8 cellular contexts compared by ENCODE assay signal in the genomic region with DNA sequence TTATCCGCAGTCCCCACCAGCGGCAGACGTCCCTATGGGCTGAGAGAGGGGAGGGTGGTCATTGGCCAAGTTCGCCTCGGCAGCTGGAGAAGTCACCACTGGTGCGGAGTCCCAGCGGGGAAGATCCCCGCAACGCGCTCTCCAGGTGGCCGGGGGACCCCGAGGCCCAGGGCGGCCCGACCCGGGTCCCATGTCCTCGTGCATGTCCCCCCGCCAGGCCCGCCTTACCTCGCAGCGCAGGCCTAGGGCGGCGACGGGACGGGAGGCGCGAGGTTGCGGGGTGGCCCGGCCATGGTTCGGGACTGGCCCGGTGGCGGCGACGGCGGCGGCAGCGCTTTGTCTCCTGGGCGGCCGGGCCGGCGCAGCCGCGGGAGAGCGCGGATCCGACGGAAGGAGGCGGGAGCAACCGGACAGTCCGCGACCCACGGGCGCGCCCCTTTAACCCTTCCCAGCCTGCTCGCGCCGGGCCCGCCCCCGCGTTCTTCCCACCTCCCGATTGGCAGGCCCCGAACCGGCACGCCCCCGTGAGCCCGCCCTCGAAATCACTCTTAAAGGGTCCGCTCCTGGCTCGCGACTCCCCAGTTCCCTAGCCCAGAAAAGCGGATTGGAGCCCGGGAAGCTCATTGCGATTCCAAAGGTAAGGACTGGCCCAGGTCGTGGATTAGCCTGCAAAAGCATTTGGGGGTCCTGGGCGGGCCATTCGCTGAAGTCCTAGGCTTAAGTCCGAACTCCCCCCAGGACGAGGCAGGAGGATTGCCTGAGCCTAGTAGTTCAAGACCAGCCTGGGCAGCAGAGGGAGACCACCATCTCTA. TPM values are rescaled to one million over a fixed set of nuclear protein-coding genes. Genes with fewer than 3 reads are reported as not detected.
DNase-seq lines count a peak whose midpoint lies in the region; ATAC-seq and TF ChIP-seq lines count a peak whose summit lies in the region.

A gene with protein sequence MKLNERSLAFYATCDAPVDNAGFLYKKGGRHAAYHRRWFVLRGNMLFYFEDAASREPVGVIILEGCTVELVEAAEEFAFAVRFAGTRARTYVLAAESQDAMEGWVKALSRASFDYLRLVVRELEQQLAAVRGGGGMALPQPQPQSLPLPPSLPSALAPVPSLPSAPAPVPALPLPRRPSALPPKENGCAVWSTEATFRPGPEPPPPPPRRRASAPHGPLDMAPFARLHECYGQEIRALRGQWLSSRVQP (minus strand): TSS at position 412 of the 812 bp plus-strand sequence. CDS start 5,668 bp downstream, outside the sequence.

- H4K20me1 ChIP-seq in Karpas-422 (ENCODE audit: insufficient read depth, low read depth, low read length) (no peaks in the 10 kb centered on the region), neural cell (ENCODE audit: insufficient read depth) (no peaks in the 10 kb centered on the region)

- peaks cover 12% of the 10 kb centered on the region for H3K4me1 ChIP-seq in Karpas-422 (ENCODE audit: low read length)

- no peaks in the 10 kb centered on the region for H3K9me2 ChIP-seq in Karpas-422 (replicated peaks; ENCODE audit: insufficient read depth, low read length)
- no peaks in the 10 kb centered on the region for H3K9me2 ChIP-seq in neural cell (ENCODE audit: insufficient read depth, low read length)

- H3K9me3 ChIP-seq in Karpas-422 (ENCODE audit: low read length): no peaks in the 10 kb centered on the region
- H3K9me3 ChIP-seq in neural cell (ENCODE audit: low read length): no peaks in the 10 kb centered on the region

- TF ChIP-seq EP300 in neural cell (conservative IDR thresholded peaks at IDR 0.05; ENCODE audit: poor library complexity, severe bottlenecking): peak; percentile 55

- H3K4me3 ChIP-seq in Karpas-422 (ENCODE audit: low read length): peak within 1 kb of the TSS; percentile 68
- peak within 1 kb of the TSS; percentile 90 to 91 for H3K4me3 ChIP-seq in foreskin fibroblast (ENCODE audit: low read depth in 1 of 2, low read length in 2 of 2)
- peak within 1 kb of the TSS; percentile 99 for H3K4me3 ChIP-seq in neural cell (ENCODE audit: low read length)

- TF ChIP-seq CTCF in RWPE1 (conservative IDR thresholded peaks at IDR 0.05; ENCODE audit: low read depth) (no peak), foreskin fibroblast (IDR thresholded peaks at IDR 0.05; ENCODE audit: low read depth, low read length) (no peak), neural cell (IDR thresholded peaks at IDR 0.05; ENCODE audit: poor library complexity, severe bottlenecking) (peak; percentile 30)

- H3K27ac ChIP-seq in Karpas-422 (ENCODE audit: low read length): no peak within 1 kb of the TSS
- peak within 1 kb of the TSS; percentile 58 for H3K27ac ChIP-seq in RWPE1
- no peak within 1 kb of the TSS for H3K27ac ChIP-seq in neural cell (ENCODE audit: low read length)

- H3F3A ChIP-seq in neural cell (ENCODE audit: insufficient read depth, low read length, poor library complexity, severe bottlenecking): no peaks in the 10 kb centered on the region

- CTCF ChIA-PET in RWPE1 (lab: Yijun Ruan, JAX): interaction anchor here (0.7 to 4.3 kb wide), 3 partner anchors 28 to 38 kb away, joined by 3 to 18 read pairs (median 3); no protein-coding TSS in a partner anchor

- H3K27me3 ChIP-seq in Karpas-422 (ENCODE audit: low read length) (no peaks in the 10 kb centered on the region; the same call in 1 of the 2 replicates), neural cell (ENCODE audit: insufficient read depth, low read depth, low read length) (no peaks in the 10 kb centered on the region)

- TF ChIP-seq RAD21 in neural cell (conservative IDR thresholded peaks at IDR 0.05): no peak

- H3K9ac ChIP-seq in Karpas-422 (ENCODE audit: low read length): peak within 1 kb of the TSS; percentile 61
- H3K9ac ChIP-seq in neural cell (ENCODE audit: low read length): peak within 1 kb of the TSS; percentile 82

- DNase-seq in DMS79 (lab: John Stamatoyannopoulos, UW): peak; percentile 56
- peak; percentile 91 for DNase-seq in Karpas-422
- peak; percentile 91 for DNase-seq in RWPE1 (ENCODE audit: low spot score)
- peak; percentile 51 for DNase-seq in activated gamma-delta T cell (lab: John Stamatoyannopoulos, UW)
- DNase-seq in foreskin fibroblast: peak; percentile 89 to 97
- DNase-seq in stimulated activated naive CD8-positive, alpha-beta T cell treated with anti-CD3 and anti-CD28 coated beads, Interleukin-15, Interleukin-2, amounts not matched to agents 100 U/mL and 50 U/mL, for 24 hours: peak; percentile 90

- H2AFZ ChIP-seq in Karpas-422 (ENCODE audit: low read length) (peak within 1 kb of the TSS; percentile 73; the same call in 1 of the 2 replicates), neural cell (ENCODE audit: low read depth, low read length) (peak within 1 kb of the TSS; percentile 45)

- peak; percentile 96 for ATAC-seq in GM21825 (IDR thresholded peaks at IDR 0.05; ENCODE audit: unreplicated experiment)
- peak; percentile 95 for ATAC-seq in stimulated activated naive CD8-positive, alpha-beta T cell treated with anti-CD3 and anti-CD28 coated beads, Interleukin-15, Interleukin-2, amounts not matched to agents 100 U/mL and 50 U/mL, for 24 hours

- H3K4me2 ChIP-seq in Karpas-422 (ENCODE audit: low read depth, low read length, poor library complexity, severe bottlenecking) (peak within 1 kb of the TSS; percentile 78), neural cell (ENCODE audit: low read length) (peak within 1 kb of the TSS; percentile 91)

- H3K79me2 ChIP-seq in Karpas-422 (ENCODE audit: low read length) (no peaks in the 10 kb centered on the region), neural cell (replicated peaks; ENCODE audit: insufficient read depth, low read length) (peaks cover 21% of the 10 kb centered on the region)

- POLR2A ChIA-PET in RWPE1 (lab: Yijun Ruan, JAX; ENCODE audit: low non-redundant PET): no interaction called here

- H3K36me3 ChIP-seq in Karpas-422 (ENCODE audit: insufficient read depth, low read length): no peaks in the 10 kb centered on the region
- no peaks in the 10 kb centered on the region for H3K36me3 ChIP-seq in neural cell (ENCODE audit: insufficient read depth, low read length)

TF ChIP-seq in neural cell, 6 proteins besides CTCF, POLR2A, EP300 and RAD21:
- no peak for TF ChIP-seq EZH2 (IDR thresholded peaks at IDR 0.05; ENCODE audit: borderline replicate concordance, insufficient read depth, low read length, poor library complexity, severe bottlenecking)
- TF ChIP-seq SMC3 (conservative IDR thresholded peaks at IDR 0.05; ENCODE audit: poor library complexity): no peak
- TF ChIP-seq MXI1 (conservative IDR thresholded peaks at IDR 0.05; ENCODE audit: poor library complexity, severe bottlenecking): peak; percentile 79
- TF ChIP-seq POLR2AphosphoS5 (IDR thresholded peaks at IDR 0.05): peak; percentile 77
- TF ChIP-seq TAF1 (IDR thresholded peaks at IDR 0.05; ENCODE audit: low read depth): peak; percentile 61
- TF ChIP-seq, protein P1, sequence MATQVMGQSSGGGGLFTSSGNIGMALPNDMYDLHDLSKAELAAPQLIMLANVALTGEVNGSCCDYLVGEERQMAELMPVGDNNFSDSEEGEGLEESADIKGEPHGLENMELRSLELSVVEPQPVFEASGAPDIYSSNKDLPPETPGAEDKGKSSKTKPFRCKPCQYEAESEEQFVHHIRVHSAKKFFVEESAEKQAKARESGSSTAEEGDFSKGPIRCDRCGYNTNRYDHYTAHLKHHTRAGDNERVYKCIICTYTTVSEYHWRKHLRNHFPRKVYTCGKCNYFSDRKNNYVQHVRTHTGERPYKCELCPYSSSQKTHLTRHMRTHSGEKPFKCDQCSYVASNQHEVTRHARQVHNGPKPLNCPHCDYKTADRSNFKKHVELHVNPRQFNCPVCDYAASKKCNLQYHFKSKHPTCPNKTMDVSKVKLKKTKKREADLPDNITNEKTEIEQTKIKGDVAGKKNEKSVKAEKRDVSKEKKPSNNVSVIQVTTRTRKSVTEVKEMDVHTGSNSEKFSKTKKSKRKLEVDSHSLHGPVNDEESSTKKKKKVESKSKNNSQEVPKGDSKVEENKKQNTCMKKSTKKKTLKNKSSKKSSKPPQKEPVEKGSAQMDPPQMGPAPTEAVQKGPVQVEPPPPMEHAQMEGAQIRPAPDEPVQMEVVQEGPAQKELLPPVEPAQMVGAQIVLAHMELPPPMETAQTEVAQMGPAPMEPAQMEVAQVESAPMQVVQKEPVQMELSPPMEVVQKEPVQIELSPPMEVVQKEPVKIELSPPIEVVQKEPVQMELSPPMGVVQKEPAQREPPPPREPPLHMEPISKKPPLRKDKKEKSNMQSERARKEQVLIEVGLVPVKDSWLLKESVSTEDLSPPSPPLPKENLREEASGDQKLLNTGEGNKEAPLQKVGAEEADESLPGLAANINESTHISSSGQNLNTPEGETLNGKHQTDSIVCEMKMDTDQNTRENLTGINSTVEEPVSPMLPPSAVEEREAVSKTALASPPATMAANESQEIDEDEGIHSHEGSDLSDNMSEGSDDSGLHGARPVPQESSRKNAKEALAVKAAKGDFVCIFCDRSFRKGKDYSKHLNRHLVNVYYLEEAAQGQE (IDR thresholded peaks at IDR 0.05; ENCODE audit: borderline replicate concordance): peak; percentile 19

RNA-seq across cellular contexts. Expression of the gene that starts here (rescaled TPM):
- 0.11 and 0.61 TPM in 2 replicates for total RNA-seq in Karpas-422 (2014; rRNA removed; shearing (Covaris generic); ENCODE audit: low replicate concordance)
- polyA plus RNA-seq in neural cell: 25.4 and 26.5 TPM in 2 replicates
- 20.0 and 20.8 TPM in 2 replicates for polyA minus RNA-seq in neural cell

Comparison
In these comparisons a context has a peak if more than half of its experiments do, and no peak if none do; other contexts are left out.
1. Peak in DNase-seq, H3K4me3 ChIP-seq, H3K9ac ChIP-seq and H3K4me2 ChIP-seq in Karpas-422; RNA of the gene not detected or under 1 TPM.